ENCODE assay signal across 8 cellular contexts in genomic region chr5:37197340-37198050, GRCh38.
DNase-seq lines count a peak whose midpoint lies in the region; ATAC-seq and TF ChIP-seq lines count a peak whose summit lies in the region.

No MANE protein-coding gene starts in this region.

- no peaks in the 10 kb centered on the region for H3K36me3 ChIP-seq in effector memory CD4-positive, alpha-beta T cell (ENCODE audit: control insufficient read depth, insufficient read depth, low read length)

- peak overlapping the region; percentile 19 for H3K27ac ChIP-seq in effector memory CD4-positive, alpha-beta T cell (ENCODE audit: insufficient read depth, low read length, poor library complexity, severe bottlenecking)

- H3K27me3 ChIP-seq in effector memory CD4-positive, alpha-beta T cell (replicated peaks; ENCODE audit: control insufficient read depth, insufficient read depth, low read length, poor library complexity, severe bottlenecking) = no peaks in the 10 kb centered on the region

- peak overlapping the region; percentile 27 for H3K4me3 ChIP-seq in effector memory CD4-positive, alpha-beta T cell (ENCODE audit: insufficient read depth, low read depth, low read length, poor library complexity, severe bottlenecking)

- DNase-seq in GM10248 (ENCODE audit: extremely low spot score) (peak; percentile 50), KBM-7 (peak; percentile 11), NCI-H1436 treated with DMSO at 0.1 percent for 48 hours (lab: John Stamatoyannopoulos, UW) (no peak), dedifferentiated amniotic fluid mesenchymal stem cell (ENCODE audit: extremely low spot score) (no peak), NCI-H1417 (lab: John Stamatoyannopoulos, UW) (no peak)
- DNase-seq in effector memory CD4-positive, alpha-beta T cell = no peak
- DNase-seq in stimulated activated CD4-positive, alpha-beta T cell treated with anti-CD3 and anti-CD28 coated beads, Interleukin-2, amount 100 ng/mL, for 24 hours = no peak

- ATAC-seq in GM21528 (IDR thresholded peaks at IDR 0.05; ENCODE audit: low FRiP score, unreplicated experiment) = peak; percentile 90

- TF ChIP-seq CTCF in GM10248 (IDR thresholded peaks at IDR 0.05; ENCODE audit: control extremely low read depth, extremely low read depth, low read depth, missing control alignments) = no peak

- CTCF ChIA-PET in GM10248 (lab: Yijun Ruan, JAX) = interaction anchor here (1.6 to 1.8 kb wide), 2 partner anchors 15 to 22 kb away, joined by 4 to 5 read pairs; no protein-coding TSS in a partner anchor

- POLR2A ChIA-PET in GM10248 (lab: Yijun Ruan, JAX) = interaction anchor here (0.7 kb wide), 1 partner anchor 13 kb away, joined by 4 read pairs; no protein-coding TSS in a partner anchor

- H3K9me3 ChIP-seq in effector memory CD4-positive, alpha-beta T cell (ENCODE audit: control insufficient read depth, low read length) = no peaks in the 10 kb centered on the region

- H3K4me1 ChIP-seq in effector memory CD4-positive, alpha-beta T cell (ENCODE audit: control insufficient read depth, insufficient read depth, low read length, poor library complexity, severe bottlenecking) = no peaks in the 10 kb centered on the region

- in situ Hi-C loops in KBM-7 (cut with MboI; ENCODE audit: low pct_unique_long_range_greater_than_20kb, low sequenced_read_pairs) = no loop called here

Comparison
In these comparisons a context has a peak if more than half of its experiments do, and no peak if none do; other contexts are left out.
1. DNase-seq: peak in GM10248 (single experiment) and KBM-7 (single experiment); none in effector memory CD4-positive, alpha-beta T cell (0 of 3), NCI-H1436 treated with DMSO at 0.1 percent for 48 hours (single experiment), dedifferentiated amniotic fluid mesenchymal stem cell (single experiment), stimulated activated CD4-positive, alpha-beta T cell treated with anti-CD3 and anti-CD28 coated beads, Interleukin-2, amount 100 ng/mL, for 24 hours (0 of 2) and NCI-H1417 (0 of 3).